8 cellular contexts compared by ENCODE assay signal in genomic region chr6:167828325-167828956, GRCh38. TPM values are rescaled to one million over a fixed set of nuclear protein-coding genes. Genes with fewer than 3 reads are reported as not detected.
A peak's percentile ranks its signal among the peaks of the same experiment; 100 is the strongest.
DNase-seq lines count a peak whose midpoint lies in the region; ATAC-seq, FAIRE-seq and TF ChIP-seq lines count a peak whose summit lies in the region.

No MANE protein-coding gene starts in this region.

- DNase-seq in GM19239 (ENCODE audit: insufficient read length, low spot score) (no peak), pancreas (no peak)
- no peak for DNase-seq in stimulated activated CD4-positive, alpha-beta T cell treated with anti-CD3 and anti-CD28 coated beads, Interleukin-15, amount 100 ng/mL, for 24 hours
- DNase-seq in stimulated activated CD4-positive, alpha-beta T cell treated with anti-CD3 and anti-CD28 coated beads, Interleukin-4, amount 100 ng/mL, for 4 hours: no peak

- H3K4me1 ChIP-seq in OCI-LY1 (ENCODE audit: insufficient read depth, low read length, severe bottlenecking) (peaks cover 19% of the 10 kb centered on the region), pancreas (peaks cover 16 to 44% (median 38%) of the 10 kb centered on the region in 3 donors)

- no peaks in the 10 kb centered on the region for H4K20me1 ChIP-seq in OCI-LY1 (ENCODE audit: insufficient read depth, low read length)

- H3K79me2 ChIP-seq in OCI-LY1 (ENCODE audit: insufficient read depth, low read length): no peaks in the 10 kb centered on the region

- H3K9me2 ChIP-seq in OCI-LY1 (ENCODE audit: low read depth, low read length): no peaks in the 10 kb centered on the region

- ATAC-seq in pancreas (no peak), HG02973 (IDR thresholded peaks at IDR 0.05; ENCODE audit: unreplicated experiment) (no peak), GM18511 (IDR thresholded peaks at IDR 0.05; ENCODE audit: unreplicated experiment) (no peak)

- 17 to 21% methylated on average over 4 of the region's 4 CpGs for WGBS in pancreas, 2 donors

- H3K36me3 ChIP-seq in OCI-LY1 (ENCODE audit: insufficient read depth, low read length) (no peaks in the 10 kb centered on the region), pancreas (no peaks in the 10 kb centered on the region)

- FAIRE-seq in GM19239 (lab: Jason Lieb, UNC): peak; percentile 8
- FAIRE-seq in endometrium (lab: Jason Lieb, UNC): peak; percentile 37
- peak; percentile 54 for FAIRE-seq in pancreas (lab: Jason Lieb, UNC)

- H2AFZ ChIP-seq in OCI-LY1 (ENCODE audit: low read length): no peak overlapping the region

- TF ChIP-seq CTCF in OCI-LY1 (IDR thresholded peaks at IDR 0.05; ENCODE audit: low read length): no peak
- no peak for TF ChIP-seq CTCF in pancreas (IDR thresholded peaks at IDR 0.05)

- H3F3A ChIP-seq in OCI-LY1 (ENCODE audit: insufficient read depth, low read length): no peaks in the 10 kb centered on the region

- H3K27me3 ChIP-seq in OCI-LY1 (ENCODE audit: insufficient read depth, low read length) (no peaks in the 10 kb centered on the region; the same call in 1 of the 2 replicates), pancreas (no peaks in the 10 kb centered on the region)

- intact Hi-C loops in pancreas (cut with DNase I): no loop called here

- no peak overlapping the region for H3K9ac ChIP-seq in OCI-LY1 (ENCODE audit: low read length)

- H3K9me3 ChIP-seq in OCI-LY1 (ENCODE audit: low read length) (no peaks in the 10 kb centered on the region), pancreas (no peaks in the 10 kb centered on the region)

- H3K27ac ChIP-seq in OCI-LY1 (ENCODE audit: low read depth, low read length, poor library complexity, severe bottlenecking): no peak overlapping the region
- H3K27ac ChIP-seq in pancreas: peak overlapping the region in 3 of 4 donors; percentile 75 to 94 (median 90)

- peak overlapping the region; percentile 77 for H3K4me2 ChIP-seq in OCI-LY1 (ENCODE audit: low read length)

- H3K4me3 ChIP-seq in OCI-LY1 (ENCODE audit: low read depth, low read length, poor library complexity, severe bottlenecking): peak overlapping the region; percentile 66
- H3K4me3 ChIP-seq in pancreas: peak overlapping the region; percentile 53 to 68 (median 62)

RNA-seq across cellular contexts. Expression of gene AFDN, which starts 1.7 kb away (rescaled TPM):
- total RNA-seq in pancreas: 100 to 1,000 TPM in 1 of 6 donors, 10 to 100 TPM in 5; 66.6 to 122 (median 75.7) TPM
- polyA plus RNA-seq in pancreas: 10 to 100 TPM; 55.2 to 56.7 TPM
